In the genomic region with DNA sequence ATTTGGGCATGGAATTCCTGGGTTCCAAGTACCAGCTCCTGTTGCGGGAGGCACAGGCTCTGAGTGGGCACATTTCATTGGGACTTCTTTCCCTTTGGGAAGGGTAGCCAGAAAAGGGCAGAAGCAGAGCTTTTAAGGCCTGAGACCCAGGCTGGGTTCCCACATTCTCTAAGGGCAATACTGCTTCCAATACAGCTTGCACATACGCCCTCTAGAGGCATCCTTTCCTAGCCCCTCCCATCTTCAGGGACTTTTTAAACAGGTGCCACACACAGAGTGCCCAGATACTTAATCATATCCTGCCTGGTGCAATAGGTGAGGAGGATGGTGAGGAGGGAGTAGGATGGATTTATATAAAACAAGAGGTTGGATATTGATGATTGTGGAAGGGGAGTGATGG, we compare ENCODE assay signal across 8 cellular contexts. TPM values are rescaled to one million over a fixed set of nuclear protein-coding genes. Genes with fewer than 3 reads are reported as not detected.
DNase-seq lines count a peak whose midpoint lies in the region; ATAC-seq and TF ChIP-seq lines count a peak whose summit lies in the region.

No MANE protein-coding gene starts in this region.

- H3K9me3 ChIP-seq in MG63: no peaks in the 10 kb centered on the region

- TF ChIP-seq CTCF in NB4 (IDR thresholded peaks at IDR 0.05; ENCODE audit: low read depth, low read length): peak; percentile 86
- TF ChIP-seq CTCF in omental fat pad (IDR thresholded peaks at IDR 0.05): no peak

- DNase-seq in activated T-cell treated with anti-CD3 and anti-CD28 coated beads for 48 hours (ENCODE audit: low read depth) (peak; percentile 17), HCEC 1CT (peak; percentile 9), NB4 (ENCODE audit: low read depth) (peak; percentile 76), dermis blood vessel endothelial cell (peak; percentile 18), MG63 (no peak), omental fat pad (ENCODE audit: low spot score) (no peak)
- DNase-seq in activated T-cell treated with anti-CD3 and anti-CD28 coated beads, Interleukin-2, amount 50 U/mL, for 4 hours: no peak

- no peak overlapping the region for H3K4me3 ChIP-seq in NB4 (ENCODE audit: low read depth, low read length)
- H3K4me3 ChIP-seq in MG63: no peak overlapping the region

- H3K4me3 Mint-ChIP-seq in activated T-cell treated with anti-CD3 and anti-CD28 coated beads, Interleukin-2, amount 50 U/mL, for 4 hours: no peak overlapping the region

- TF ChIP-seq POLR2A in NB4 (IDR thresholded peaks at IDR 0.05; ENCODE audit: extremely low read depth, insufficient read length): no peak

- peaks cover 22% of the 10 kb centered on the region for H3K27me3 Mint-ChIP-seq in activated T-cell treated with anti-CD3 and anti-CD28 coated beads, Interleukin-2, amount 50 U/mL, for 4 hours (ENCODE audit: low read depth)

- H3K36me3 Mint-ChIP-seq in activated T-cell treated with anti-CD3 and anti-CD28 coated beads, Interleukin-2, amount 50 U/mL, for 4 hours (ENCODE audit: insufficient read depth): no peaks in the 10 kb centered on the region

- peaks cover 19% of the 10 kb centered on the region for H3K27me3 ChIP-seq in MG63

- peaks cover 9% of the 10 kb centered on the region for H3K4me1 Mint-ChIP-seq in activated T-cell treated with anti-CD3 and anti-CD28 coated beads, Interleukin-2, amount 50 U/mL, for 4 hours (ENCODE audit: low read depth)

- ATAC-seq in activated T-cell treated with anti-CD3 and anti-CD28 coated beads, Interleukin-2, amount 50 U/mL, for 4 hours: no peak
- ATAC-seq in HG02763 (IDR thresholded peaks at IDR 0.05; ENCODE audit: unreplicated experiment) (no peak), omental fat pad (ENCODE audit: low FRiP score) (no peak)

- H3K9me3 Mint-ChIP-seq in activated T-cell treated with anti-CD3 and anti-CD28 coated beads, Interleukin-2, amount 50 U/mL, for 4 hours: no peaks in the 10 kb centered on the region

- no peaks in the 10 kb centered on the region for H3K36me3 ChIP-seq in MG63

RNA-seq across cellular contexts. Expression of a gene that starts 5.7 kb away (rescaled TPM):
- total RNA-seq in activated T-cell treated with anti-CD3 and anti-CD28 coated beads, Interleukin-2, amount 50 U/mL, for 4 hours: not detected
- not detected in 2 replicates for total RNA-seq in dermis blood vessel endothelial cell
- total RNA-seq in MG63 (2014; rRNA removed; shearing (Covaris generic); ENCODE audit: low replicate concordance): not detected in 2 replicates
- 1 to 10 TPM in 1 of 4 donors, under 1 TPM in 2, not detected in 1; 0.28 to 1.9 (median 0.79) TPM for total RNA-seq in omental fat pad

Comparison
In these comparisons a context has a peak if more than half of its experiments do, and no peak if none do; other contexts are left out.
1. DNase-seq: peak in activated T-cell treated with anti-CD3 and anti-CD28 coated beads for 48 hours (single experiment), HCEC 1CT (single experiment), NB4 (single experiment) and dermis blood vessel endothelial cell (single experiment); none in activated T-cell treated with anti-CD3 and anti-CD28 coated beads, Interleukin-2, amount 50 U/mL, for 4 hours (single experiment), MG63 (single experiment) and omental fat pad (single experiment).